18 cellular contexts compared by ENCODE assay signal in the genomic region with DNA sequence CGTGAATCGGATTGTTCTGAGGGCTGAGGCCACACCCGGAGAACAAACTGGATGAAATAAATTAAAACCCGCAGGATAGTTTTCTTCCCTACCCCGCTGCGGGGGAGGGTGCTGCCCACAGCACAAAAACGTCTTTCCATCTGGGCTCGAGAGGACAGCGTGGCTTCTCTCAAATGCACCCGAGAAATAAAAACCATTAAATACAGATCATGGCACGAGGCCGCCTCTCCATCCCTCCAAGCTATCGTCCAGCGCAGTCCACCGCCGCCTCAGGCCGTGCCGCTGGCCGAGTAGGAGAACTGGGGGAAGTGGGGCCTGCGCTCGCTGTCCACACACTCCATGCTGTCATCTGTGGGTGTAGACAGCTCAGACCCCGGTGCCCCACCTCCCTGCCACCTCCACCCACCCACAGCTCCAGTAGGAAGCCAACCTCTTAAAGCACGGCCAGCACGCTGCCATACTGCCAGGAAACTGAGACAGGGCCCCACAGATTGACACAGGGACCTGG. TPM values are rescaled to one million over a fixed set of nuclear protein-coding genes. Genes with fewer than 3 reads are reported as not detected.
A peak's percentile ranks its signal among the peaks of the same experiment; 100 is the strongest.
DNase-seq lines count a peak whose midpoint lies in the region; ATAC-seq, FAIRE-seq and TF ChIP-seq lines count a peak whose summit lies in the region.
"Had no signal": no experiment of that assay in that cellular context is flagged by ENCODE, and none has a peak within 500 bp of the region (broad histone marks: within the 10 kb centered on the region; RNA-seq: fewer than 3 reads in every experiment).

No MANE protein-coding gene starts in this region.

- H3K9me3 Mint-ChIP-seq in glutamatergic neuron (ENCODE audit: unreplicated experiment) (peaks cover 23% of the 10 kb centered on the region), type B pancreatic cell (no peaks in the 10 kb centered on the region)

- ATAC-seq in left ventricle myocardium superior (no peak), GM12878 (no peak), HG03108 (IDR thresholded peaks at IDR 0.05; ENCODE audit: unreplicated experiment) (no peak)
- ATAC-seq: A549 had no signal

- H3K4me1 Mint-ChIP-seq in glutamatergic neuron (ENCODE audit: low read depth, unreplicated experiment) (peaks cover 10% of the 10 kb centered on the region), type B pancreatic cell (ENCODE audit: unreplicated experiment) (peaks cover 31% of the 10 kb centered on the region)

- intact Hi-C loops in left ventricle myocardium superior (cut with micrococcal nuclease) (no loop called here), GM12878 (cut with micrococcal nuclease; ENCODE audit: unreplicated experiment) (no loop called here)

- no peak overlapping the region for H3K4me2 ChIP-seq in GM12878 (ENCODE audit: control insufficient read depth, insufficient read depth)
- H3K4me2 ChIP-seq: A549 had no signal

- 90% methylated on average over 21 of the region's 24 CpGs for WGBS in GM12878 (ENCODE audit: insufficient coverage, insufficient replicate concordance, low lambda C conversion rate, missing lambda C conversion rate)

- no peaks in the 10 kb centered on the region for H3K9me3 ChIP-seq in cardiac muscle cell (ENCODE audit: low read depth)
- no peaks in the 10 kb centered on the region; the same call in 2 of the 3 replicates for H3K9me3 ChIP-seq in GM12878 (replicated peaks; ENCODE audit: control insufficient read depth, insufficient read depth, low read length)

- POLR2A ChIA-PET in GM12878 (lab: Charles Lee) = no interaction called here

- peaks cover 12% of the 10 kb centered on the region for H3K36me3 Mint-ChIP-seq in glutamatergic neuron (ENCODE audit: unreplicated experiment)
- peaks cover 21% of the 10 kb centered on the region for H3K36me3 Mint-ChIP-seq in type B pancreatic cell

- H2AFZ ChIP-seq in GM12878 (ENCODE audit: control insufficient read depth, low read depth, low read length) = no peak overlapping the region

- 0 out of 2 replicates have a peak, but pooled peaks have one; percentile 34 for TF ChIP-seq POLR2A in GM12878 (IDR thresholded peaks at IDR 0.05; ENCODE audit: low read depth, low read length)

- H3K27me3 Mint-ChIP-seq in glutamatergic neuron (ENCODE audit: unreplicated experiment) (peaks cover 12% of the 10 kb centered on the region), type B pancreatic cell (no peaks in the 10 kb centered on the region)

- CTCF ChIA-PET in GM12878 (lab: Yijun Ruan, JAX) = interaction anchor here (1.6 to 2.8 kb wide), 2 partner anchors 17 to 56 kb away, joined by 13 to 16 read pairs; partner anchors contain the start of gene SIVA1

- TF ChIP-seq EP300 in GM12878 (IDR thresholded peaks at IDR 0.05; ENCODE audit: borderline replicate concordance in 1 of 2, control insufficient read depth in 1 of 2, low read depth in 2 of 2, low read length in 2 of 2) = no peak

- RAD21 ChIA-PET in GM12878 (lab: Charles Lee; ENCODE audit: unreplicated experiment) = interaction anchor here (3.5 kb wide), 1 partner anchor 17 kb away, joined by 8 read pairs; the partner anchor contains the start of gene SIVA1

- H3K36me3 ChIP-seq in cardiac muscle cell = peaks cover 21% of the 10 kb centered on the region
- peaks cover 5 to 17% of the 10 kb centered on the region in 2 experiments; a peak in 3 of 4 replicates for H3K36me3 ChIP-seq in GM12878 (ENCODE audit: control insufficient read depth in 2 of 2, insufficient read depth in 2 of 2, low read length in 1 of 2)

- no peak for TF ChIP-seq RAD21 in GM12878 (IDR thresholded peaks at IDR 0.05; ENCODE audit: insufficient read depth, low read depth, low read length)

- TF ChIP-seq CTCF in cardiac muscle cell (IDR thresholded peaks at IDR 0.05; ENCODE audit: low read depth, low read length) = no peak
- TF ChIP-seq CTCF in GM12878 (IDR thresholded peaks at IDR 0.05 in 2 of 3, conservative IDR thresholded peaks at IDR 0.05 in 1 of 3; ENCODE audit: control insufficient read depth in 2 of 3, extremely low read depth in 1 of 3, insufficient read depth in 1 of 3, low read depth in 3 of 3, low read length in 3 of 3) = no peak
- TF ChIP-seq CTCF in glutamatergic neuron (IDR thresholded peaks at IDR 0.05; ENCODE audit: partially characterized antibody, unreplicated experiment) = no peak
- no peak for TF ChIP-seq CTCF in type B pancreatic cell (conservative IDR thresholded peaks at IDR 0.05)

- no peak overlapping the region for H3K9ac ChIP-seq in GM12878 (ENCODE audit: control insufficient read depth, insufficient read depth, low read length)

- H3K4me3 ChIP-seq in cardiac muscle cell (no peak overlapping the region), GM12878 (no peak overlapping the region)
- H3K4me3 ChIP-seq: A549 had no signal

- SMC1A ChIA-PET in GM12878 (lab: Charles Lee; ENCODE audit: uncharacterized antibody, unreplicated experiment) = no interaction called here

- no TSS peak for BruUV-seq in GM12878 (replicated peaks; lab: Mats Ljungman, UMichigan)

- H3K27me3 ChIP-seq in cardiac muscle cell (no peaks in the 10 kb centered on the region), GM12878 (replicated peaks in 1 of 2; ENCODE audit: control insufficient read depth in 2 of 2, insufficient read depth in 2 of 2, low read length in 1 of 2) (no peaks in the 10 kb centered on the region)

- DNase-seq in cardiac muscle cell (ENCODE audit: low read depth in 1 of 2, low spot score in 1 of 2) (no peak), left ventricle myocardium superior (no peak), GM12878 (ENCODE audit: low read depth, low spot score) (no peak), glutamatergic neuron (no peak), type B pancreatic cell (ENCODE audit: extremely low spot score, unreplicated experiment) (no peak), NCI-H82 (lab: John Stamatoyannopoulos, UW) (no peak), NOMO-1 treated with dmso at 0.1 percent for 144 hours (lab: John Stamatoyannopoulos, UW; ENCODE audit: unreplicated experiment) (no peak)
- DNase-seq: C1 segment of cervical spinal cord; COR-L47; DMS153; NCI-H187; NCI-H345; NCI-H526 treated with DMSO at 0.1 percent for 48 hours; NK-92 treated with Interleukin-12 subunit alpha and Interleukin-12 subunit beta, amount 100 ng/mL, for 24 hours; SIG-M5 had no signal

- in situ Hi-C loops in GM12878 (cut with MboI) = no loop called here

- H3K4me3 Mint-ChIP-seq in glutamatergic neuron (ENCODE audit: unreplicated experiment) = peak overlapping the region; percentile 28
- H3K4me3 Mint-ChIP-seq in type B pancreatic cell = no peak overlapping the region

- no peak for FAIRE-seq in GM12878 (lab: Jason Lieb, UNC)
- FAIRE-seq: A549, H1 had no signal

- H3K79me2 ChIP-seq in GM12878 (ENCODE audit: control insufficient read depth, insufficient read depth, low read length) = no peaks in the 10 kb centered on the region

- H3K4me1 ChIP-seq in cardiac muscle cell (ENCODE audit: low read depth) = peaks cover 22% of the 10 kb centered on the region
- H3K4me1 ChIP-seq in GM12878 (ENCODE audit: control insufficient read depth, insufficient read depth, low read length) = no peaks in the 10 kb centered on the region; the same call in 1 of the 2 replicates

- H4K20me1 ChIP-seq in GM12878 (ENCODE audit: control insufficient read depth, insufficient read depth) = no peaks in the 10 kb centered on the region

- H3K27ac Mint-ChIP-seq in glutamatergic neuron (ENCODE audit: unreplicated experiment) (peak overlapping the region; percentile 79), type B pancreatic cell (peak overlapping the region; percentile 48)

- H3K27ac ChIP-seq in cardiac muscle cell (peak overlapping the region; percentile 53), GM12878 (ENCODE audit: control insufficient read depth, insufficient read depth) (no peak overlapping the region)

RNA-seq across cellular contexts. Expression of gene SIVA1, which starts 17.2 kb away (rescaled TPM):
- 217 and 278 TPM in 2 replicates for total RNA-seq in cardiac muscle cell
- polyA plus RNA-seq in cardiac muscle cell = 124 and 145 TPM in 2 replicates
- 65.1 TPM for total RNA-seq in left ventricle myocardium superior
- 37.5 and 51.8 TPM in 2 replicates for total RNA-seq in GM12878 (2013; cell fraction: nucleolus; rRNA removed)
- total RNA-seq in GM12878 (2014; rRNA removed) = 182 and 197 TPM in 2 replicates
- 18.8 and 26.6 TPM in 2 replicates for total RNA-seq in GM12878 (2014; rRNA removed; fragmentation: Illumina TruSeq; extraction: Trizol)
- 128 and 137 TPM in 2 replicates for total RNA-seq in GM12878 (2021)
- polyA plus RNA-seq in GM12878 (2011; ENCODE audit: low read depth) = 32.1 TPM
- 29.6 and 75.5 TPM in 2 replicates for polyA plus RNA-seq in GM12878 (2011; rRNA removed)
- polyA plus RNA-seq in GM12878 (2011; cell fraction: cytosol; rRNA removed) = 159 and 299 TPM in 2 replicates
- 166 and 180 TPM in 2 replicates for polyA plus RNA-seq in GM12878 (2011; cell fraction: nucleus; rRNA removed)
- polyA plus RNA-seq in GM12878 (2012) = 63.7 and 67.4 TPM in 2 replicates
- polyA plus RNA-seq in GM12878 (2014; fragmentation: Illumina TruSeq; extraction: Trizol) = 4.0 and 7.6 TPM in 2 replicates
- 10 to 100 TPM in 1 of 2 experiments, 1 to 10 TPM in 1; 4.6 to 30.6 TPM for polyA plus RNA-seq in GM12878 (2014; fragmentation: Nextera tagmentation; extraction: Ambion mirVana)
- polyA plus RNA-seq in GM12878 (2014; rRNA removed) = 173 and 207 TPM in 2 replicates
- 100 to 1,000 TPM; 270 to 282 TPM for polyA plus RNA-seq in GM12878 (2016; fragmentation: Nextera tagmentation; extraction: Ambion mirVana)
- polyA minus RNA-seq in GM12878 (2011; rRNA and poly(A)+ RNA removed) = 23.3 and 46.5 TPM in 2 replicates
- 29.1 and 29.4 TPM in 2 replicates for polyA minus RNA-seq in GM12878 (2011; cell fraction: cytosol; rRNA and poly(A)+ RNA removed)
- polyA minus RNA-seq in GM12878 (2011; cell fraction: nucleus; rRNA and poly(A)+ RNA removed) = 18.7 and 28.8 TPM in 2 replicates
- 30.5 TPM for total RNA-seq in glutamatergic neuron (ENCODE audit: unreplicated experiment)
- total RNA-seq in type B pancreatic cell (ENCODE audit: low replicate concordance) = 65.7 and 90.1 TPM in 2 replicates

RNA-seq across cellular contexts. Expression of gene AKT1, which starts 25.4 kb away (rescaled TPM):
- total RNA-seq in cardiac muscle cell = 173 and 190 TPM in 2 replicates
- polyA plus RNA-seq in cardiac muscle cell = 218 and 242 TPM in 2 replicates
- total RNA-seq in left ventricle myocardium superior = 142 TPM
- total RNA-seq in GM12878 (2013; cell fraction: nucleolus; rRNA removed) = 49.2 and 56.5 TPM in 2 replicates
- total RNA-seq in GM12878 (2014; rRNA removed) = 70.8 and 83.6 TPM in 2 replicates
- total RNA-seq in GM12878 (2014; rRNA removed; fragmentation: Illumina TruSeq; extraction: Trizol) = 55.9 and 62.4 TPM in 2 replicates
- 102 and 110 TPM in 2 replicates for total RNA-seq in GM12878 (2021)
- 19.1 TPM for polyA plus RNA-seq in GM12878 (2011; ENCODE audit: low read depth)
- polyA plus RNA-seq in GM12878 (2011; rRNA removed) = 44.8 and 70.3 TPM in 2 replicates
- 99.2 and 131 TPM in 2 replicates for polyA plus RNA-seq in GM12878 (2011; cell fraction: cytosol; rRNA removed)
- 234 and 307 TPM in 2 replicates for polyA plus RNA-seq in GM12878 (2011; cell fraction: nucleus; rRNA removed)
- polyA plus RNA-seq in GM12878 (2012) = 50.8 and 57.6 TPM in 2 replicates
- polyA plus RNA-seq in GM12878 (2014; fragmentation: Illumina TruSeq; extraction: Trizol) = 19.3 and 55.4 TPM in 2 replicates
- polyA plus RNA-seq in GM12878 (2014; fragmentation: Nextera tagmentation; extraction: Ambion mirVana) = 1 to 10 TPM in 1 of 2 experiments, under 1 TPM in 1; 0.63 to 1.4 TPM
- polyA plus RNA-seq in GM12878 (2014; rRNA removed) = 92.3 and 101 TPM in 2 replicates
- 1 to 10 TPM; 9.0 to 9.2 TPM for polyA plus RNA-seq in GM12878 (2016; fragmentation: Nextera tagmentation; extraction: Ambion mirVana)
- 64.3 and 96.2 TPM in 2 replicates for polyA minus RNA-seq in GM12878 (2011; rRNA and poly(A)+ RNA removed)
- 42.0 and 48.6 TPM in 2 replicates for polyA minus RNA-seq in GM12878 (2011; cell fraction: cytosol; rRNA and poly(A)+ RNA removed)
- 23.0 and 34.0 TPM in 2 replicates for polyA minus RNA-seq in GM12878 (2011; cell fraction: nucleus; rRNA and poly(A)+ RNA removed)
- 300 TPM for total RNA-seq in glutamatergic neuron (ENCODE audit: unreplicated experiment)
- total RNA-seq in type B pancreatic cell (ENCODE audit: low replicate concordance) = 102 and 123 TPM in 2 replicates

RNA-seq across cellular contexts. Expression of gene ZBTB42, which starts 30.8 kb away (rescaled TPM):
- total RNA-seq in cardiac muscle cell (14.4 and 26.4 TPM in 2 replicates), left ventricle myocardium superior (5.3 TPM), GM12878 (2014; rRNA removed) (0.33 and 0.68 TPM in 2 replicates), GM12878 (2014; rRNA removed; fragmentation: Illumina TruSeq; extraction: Trizol) (0.46 and 0.54 TPM in 2 replicates), GM12878 (2021) (1.2 and 1.3 TPM in 2 replicates), glutamatergic neuron (ENCODE audit: unreplicated experiment) (6.0 TPM), type B pancreatic cell (ENCODE audit: low replicate concordance) (6.6 and 11.5 TPM in 2 replicates)
- polyA plus RNA-seq in cardiac muscle cell (7.6 and 9.6 TPM in 2 replicates), GM12878 (2011; rRNA removed) (0.10 and 0.22 TPM in 2 replicates), GM12878 (2014; fragmentation: Illumina TruSeq; extraction: Trizol) (0.13 TPM in 1 of 2 replicates, not detected in the other), GM12878 (2014; fragmentation: Nextera tagmentation; extraction: Ambion mirVana) (under 1 TPM in 1 of 2 experiments, not detected in 1; 0.05 TPM), GM12878 (2014; rRNA removed) (0.51 and 0.94 TPM in 2 replicates), GM12878 (2016; fragmentation: Nextera tagmentation; extraction: Ambion mirVana) (under 1 TPM in 1 of 2 experiments, not detected in 1; 0.23 TPM)
- total RNA-seq in GM12878 (2013; cell fraction: nucleolus; rRNA removed) = 1.8 and 3.7 TPM in 2 replicates
- 0.07 TPM for polyA plus RNA-seq in GM12878 (2011; ENCODE audit: low read depth)
- polyA plus RNA-seq in GM12878 (2011; cell fraction: cytosol; rRNA removed) = 0.36 and 0.38 TPM in 2 replicates
- 0.61 and 0.97 TPM in 2 replicates for polyA plus RNA-seq in GM12878 (2011; cell fraction: nucleus; rRNA removed)
- polyA plus RNA-seq in GM12878 (2012) = 0.27 and 0.28 TPM in 2 replicates
- 0.44 and 1.7 TPM in 2 replicates for polyA minus RNA-seq in GM12878 (2011; rRNA and poly(A)+ RNA removed)
- polyA minus RNA-seq in GM12878 (2011; cell fraction: cytosol; rRNA and poly(A)+ RNA removed) = 0.53 TPM in 1 of 2 replicates, not detected in the other
- 2.9 and 3.4 TPM in 2 replicates for polyA minus RNA-seq in GM12878 (2011; cell fraction: nucleus; rRNA and poly(A)+ RNA removed)

RNA-seq across cellular contexts. Expression of gene ADSS1, which starts 46.1 kb away (rescaled TPM):
- total RNA-seq in cardiac muscle cell (53.8 and 63.8 TPM in 2 replicates), left ventricle myocardium superior (226 TPM), GM12878 (2014; rRNA removed) (not detected in 2 replicates), GM12878 (2014; rRNA removed; fragmentation: Illumina TruSeq; extraction: Trizol) (not detected in 2 replicates), GM12878 (2021) (0.28 TPM in 1 of 2 replicates, not detected in the other), glutamatergic neuron (ENCODE audit: unreplicated experiment) (45.1 TPM), type B pancreatic cell (ENCODE audit: low replicate concordance) (3.2 and 6.9 TPM in 2 replicates)
- polyA plus RNA-seq in cardiac muscle cell (53.4 and 73.3 TPM in 2 replicates), GM12878 (2011; rRNA removed) (0.19 and 0.39 TPM in 2 replicates), GM12878 (2014; fragmentation: Illumina TruSeq; extraction: Trizol) (0.12 TPM in 1 of 2 replicates, not detected in the other), GM12878 (2014; fragmentation: Nextera tagmentation; extraction: Ambion mirVana) (under 1 TPM in 1 of 2 experiments, not detected in 1; 0.11 TPM), GM12878 (2014; rRNA removed) (0.45 TPM in 1 of 2 replicates, not detected in the other), GM12878 (2016; fragmentation: Nextera tagmentation; extraction: Ambion mirVana) (not detected)
- 0.96 TPM in 1 of 2 replicates, not detected in the other for total RNA-seq in GM12878 (2013; cell fraction: nucleolus; rRNA removed)
- not detected for polyA plus RNA-seq in GM12878 (2011; ENCODE audit: low read depth)
- 0.08 and 0.21 TPM in 2 replicates for polyA plus RNA-seq in GM12878 (2011; cell fraction: cytosol; rRNA removed)
- polyA plus RNA-seq in GM12878 (2011; cell fraction: nucleus; rRNA removed) = 0.87 and 1.3 TPM in 2 replicates
- polyA plus RNA-seq in GM12878 (2012) = 0.22 and 0.65 TPM in 2 replicates
- 0.10 TPM in 1 of 2 replicates, not detected in the other for polyA minus RNA-seq in GM12878 (2011; rRNA and poly(A)+ RNA removed)
- not detected in 2 replicates for polyA minus RNA-seq in GM12878 (2011; cell fraction: cytosol; rRNA and poly(A)+ RNA removed)
- polyA minus RNA-seq in GM12878 (2011; cell fraction: nucleus; rRNA and poly(A)+ RNA removed) = 0.38 TPM in 1 of 2 replicates, not detected in the other
